ENCODE assay signal across 1 cellular context in the genomic region with DNA sequence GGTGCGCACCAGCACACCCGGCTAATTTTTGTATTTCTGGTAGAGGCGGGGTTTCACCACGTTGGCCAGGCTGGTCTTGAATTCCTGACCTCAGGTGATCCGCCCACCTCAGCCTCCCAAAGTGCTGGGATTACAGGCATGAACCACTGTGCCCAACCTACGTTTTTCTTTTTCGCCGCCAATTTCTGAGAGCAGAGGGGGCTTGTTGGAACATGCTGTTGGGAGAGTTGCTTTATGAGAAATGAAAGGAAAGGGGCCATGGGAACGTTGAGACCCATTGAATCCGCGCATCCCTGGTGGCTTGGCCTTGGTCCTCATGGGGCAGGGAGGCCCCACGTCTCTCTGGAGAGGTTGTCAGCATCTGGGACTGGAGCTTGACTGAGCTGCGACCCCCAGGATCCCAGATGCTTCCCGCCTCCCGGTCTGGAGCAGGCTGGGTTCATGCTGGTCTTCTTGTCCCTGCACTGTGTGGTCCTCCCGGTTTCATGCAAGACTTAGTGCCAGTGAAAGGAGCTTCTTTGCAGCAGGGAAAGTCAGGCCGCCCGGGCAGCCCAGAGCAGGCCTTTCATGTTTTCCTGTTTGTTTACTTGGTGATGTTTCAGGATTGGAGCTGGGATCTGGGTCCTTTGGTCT.
TF ChIP-seq lines count a peak whose summit lies in the region.

No MANE protein-coding gene starts in this region.

TF ChIP-seq in H1, 55 proteins besides CTCF, POLR2A, EP300 and RAD21:
- TF ChIP-seq TEAD4 (IDR thresholded peaks at IDR 0.05; ENCODE audit: low read depth, low read length) (no peak), RNF2 (IDR thresholded peaks at IDR 0.05; ENCODE audit: borderline replicate concordance, low read depth, low read length, missing control alignments, poor library complexity, severe bottlenecking) (no peak), CREB1 (IDR thresholded peaks at IDR 0.05) (no peak), JUN (IDR thresholded peaks at IDR 0.05; ENCODE audit: low read depth, low read length) (no peak), MAFK (IDR thresholded peaks at IDR 0.05; ENCODE audit: low read depth, low read length) (no peak), CBX8 (IDR thresholded peaks at IDR 0.05; ENCODE audit: borderline replicate concordance, low read depth, low read length) (no peak), EZH2 (IDR thresholded peaks at IDR 0.05; ENCODE audit: low read depth, low read length, severe bottlenecking) (no peak), NANOG (IDR thresholded peaks at IDR 0.05; ENCODE audit: insufficient read depth, low read depth, low read length, poor library complexity, severe bottlenecking) (no peak), RXRA (IDR thresholded peaks at IDR 0.05; ENCODE audit: insufficient read depth, low read depth, low read length) (no peak), SP1 (IDR thresholded peaks at IDR 0.05; ENCODE audit: low read depth, low read length) (no peak), SAP30 (IDR thresholded peaks at IDR 0.05; ENCODE audit: insufficient read depth, insufficient replicate concordance, low read length) (no peak), KDM1A (IDR thresholded peaks at IDR 0.05; ENCODE audit: borderline replicate concordance, low read length) (no peak), JUND (IDR thresholded peaks at IDR 0.05; ENCODE audit: low read length) (no peak), RBBP5 (IDR thresholded peaks at IDR 0.05; ENCODE audit: borderline replicate concordance, low read depth, low read length) (no peak), SUZ12 (IDR thresholded peaks at IDR 0.05; ENCODE audit: low read length) (no peak), CBX5 (IDR thresholded peaks at IDR 0.05; ENCODE audit: low read depth, low read length) (no peak), ASH2L (IDR thresholded peaks at IDR 0.05; ENCODE audit: low read length) (no peak), FOSL1 (IDR thresholded peaks at IDR 0.05; ENCODE audit: insufficient read depth, low read depth, low read length) (no peak)
